In the genomic region with DNA sequence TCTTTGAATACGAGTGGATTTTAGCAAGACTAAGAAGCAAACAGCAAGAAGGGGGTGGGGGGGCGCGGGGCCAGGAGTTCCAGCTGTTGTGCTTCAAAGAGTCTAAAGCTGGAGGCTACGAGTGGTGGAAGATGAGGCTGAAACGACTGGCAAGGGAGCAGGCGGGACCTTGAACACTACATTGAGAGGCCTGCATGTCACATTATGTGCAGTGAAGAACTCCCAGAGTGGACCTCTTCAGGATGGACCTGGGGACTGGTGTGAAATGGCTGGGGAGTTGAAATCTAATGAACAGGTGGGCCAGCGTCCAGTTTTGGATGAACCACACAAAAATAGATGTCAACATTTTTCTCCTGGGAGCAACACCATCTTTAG, we compare ENCODE assay signal across 9 cellular contexts. TPM values are rescaled to one million over a fixed set of nuclear protein-coding genes. Genes with fewer than 3 reads are reported as not detected.
A peak's percentile ranks its signal among the peaks of the same experiment; 100 is the strongest.
DNase-seq lines count a peak whose midpoint lies in the region; ATAC-seq and TF ChIP-seq lines count a peak whose summit lies in the region.
"Had no signal": no experiment of that assay in that cellular context is flagged by ENCODE, and none has a peak within 500 bp of the region (broad histone marks: within the 10 kb centered on the region; RNA-seq: fewer than 3 reads in every experiment).

No MANE protein-coding gene starts in this region.

- no peak for ATAC-seq in activated CD8-positive, alpha-beta memory T cell treated with anti-CD3 and anti-CD28 coated beads, Interleukin-2, amount 10 ng/mL, durations not matched to agents 7 days and 5 days
- ATAC-seq in HG02840 (IDR thresholded peaks at IDR 0.05; ENCODE audit: low FRiP score, unreplicated experiment): no peak
- ATAC-seq in GM21619 (IDR thresholded peaks at IDR 0.05; ENCODE audit: unreplicated experiment): no peak

- H3K9me3 ChIP-seq in mesenchymal stem cell (ENCODE audit: control insufficient read depth, low read length): no peaks in the 10 kb centered on the region
- no peaks in the 10 kb centered on the region for H3K9me3 ChIP-seq in tibial artery

- no peak overlapping the region for H2BK5ac ChIP-seq in mesenchymal stem cell (ENCODE audit: low read depth, low read length, poor library complexity, severe bottlenecking)

- WGBS in mesenchymal stem cell: 89% methylated on average over 7 of the region's 7 CpGs

- H2BK120ac ChIP-seq in mesenchymal stem cell (ENCODE audit: low read depth, low read length): no peak overlapping the region

- peak overlapping the region in 1 of 2 experiments; percentile 46 for H3K4ac ChIP-seq in mesenchymal stem cell (ENCODE audit: low read depth in 1 of 2, low read length in 2 of 2)

- H2BK15ac ChIP-seq in mesenchymal stem cell (ENCODE audit: low read depth, poor library complexity, severe bottlenecking): no peak overlapping the region

- H3K4me3 ChIP-seq in mesenchymal stem cell (ENCODE audit: insufficient read depth in 1 of 2, low read depth in 1 of 2, low read length in 2 of 2): peak overlapping the region in 1 of 2 experiments; percentile 74
- H3K4me3 ChIP-seq in tibial artery: peak overlapping the region; percentile 65 to 75

- H4K8ac ChIP-seq in mesenchymal stem cell (ENCODE audit: low read length): peak overlapping the region; percentile 94

- peaks cover 40% of the 10 kb centered on the region for H3K4me1 Mint-ChIP-seq in activated CD8-positive, alpha-beta memory T cell treated with anti-CD3 and anti-CD28 coated beads, Interleukin-2, amount 10 ng/mL, durations not matched to agents 7 days and 5 days
- H3K4me1 Mint-ChIP-seq in activated naive CD8-positive, alpha-beta T cell (ENCODE audit: low read depth): peaks cover 49% of the 10 kb centered on the region

- no peaks in the 10 kb centered on the region for H3K27me3 ChIP-seq in mesenchymal stem cell (ENCODE audit: control insufficient read depth in 1 of 2, insufficient read depth in 1 of 2, low read length in 2 of 2)
- H3K27me3 ChIP-seq in tibial artery: no peaks in the 10 kb centered on the region

- H3K27me3 Mint-ChIP-seq in activated CD8-positive, alpha-beta memory T cell treated with anti-CD3 and anti-CD28 coated beads, Interleukin-2, amount 10 ng/mL, durations not matched to agents 7 days and 5 days: no peaks in the 10 kb centered on the region
- H3K27me3 Mint-ChIP-seq in activated naive CD8-positive, alpha-beta T cell: no peaks in the 10 kb centered on the region

- no peak overlapping the region for H2AFZ ChIP-seq in mesenchymal stem cell (ENCODE audit: low read depth, low read length)

- H3K14ac ChIP-seq in mesenchymal stem cell (ENCODE audit: low read length in 2 of 2): no peak overlapping the region

- TF ChIP-seq CTCF in tibial artery (IDR thresholded peaks at IDR 0.05): no peak

- H3K18ac ChIP-seq in mesenchymal stem cell (ENCODE audit: low read depth in 1 of 2, low read length in 2 of 2): no peak overlapping the region

- no peak overlapping the region for H2AK5ac ChIP-seq in mesenchymal stem cell (ENCODE audit: low read length, severe bottlenecking)

- H3K4me1 ChIP-seq in mesenchymal stem cell (ENCODE audit: control insufficient read depth, insufficient read depth, low read depth, low read length) (peaks cover 16% of the 10 kb centered on the region), tibial artery (peaks cover 0 to 34% (median 14%) of the 10 kb centered on the region in 4 donors)

- peak overlapping the region; percentile 90 for H3K27ac Mint-ChIP-seq in activated CD8-positive, alpha-beta memory T cell treated with anti-CD3 and anti-CD28 coated beads, Interleukin-2, amount 10 ng/mL, durations not matched to agents 7 days and 5 days
- peak overlapping the region; percentile 97 for H3K27ac Mint-ChIP-seq in activated naive CD8-positive, alpha-beta T cell

- H3K9ac ChIP-seq in mesenchymal stem cell (ENCODE audit: low read length): peak overlapping the region; percentile 88

- no peak overlapping the region for H3K27ac ChIP-seq in mesenchymal stem cell (ENCODE audit: low read length, poor library complexity, severe bottlenecking)
- H3K27ac ChIP-seq in tibial artery: peak overlapping the region; percentile 84 to 91

- peaks cover 5% of the 10 kb centered on the region for H3K79me1 ChIP-seq in mesenchymal stem cell (replicated peaks; ENCODE audit: low read length, poor library complexity, severe bottlenecking)

- H3K36me3 Mint-ChIP-seq in activated CD8-positive, alpha-beta memory T cell treated with anti-CD3 and anti-CD28 coated beads, Interleukin-2, amount 10 ng/mL, durations not matched to agents 7 days and 5 days: peaks cover 3% of the 10 kb centered on the region
- H3K36me3 Mint-ChIP-seq in activated naive CD8-positive, alpha-beta T cell: peaks cover 6% of the 10 kb centered on the region

- H3K36me3 ChIP-seq in mesenchymal stem cell (ENCODE audit: control insufficient read depth in 1 of 2, insufficient read depth in 2 of 2, low read depth in 1 of 2, low read length in 2 of 2) (peaks cover 15 to 19% of the 10 kb centered on the region in 2 experiments), tibial artery (peaks cover 16 to 27% (median 18%) of the 10 kb centered on the region in 3 donors)

- no peak overlapping the region for H2BK12ac ChIP-seq in mesenchymal stem cell (ENCODE audit: low read length in 2 of 2)

- H3K4me2 ChIP-seq in mesenchymal stem cell (ENCODE audit: low read length, poor library complexity, severe bottlenecking): no peak overlapping the region

- DNase-seq in activated CD8-positive, alpha-beta memory T cell treated with anti-CD3 and anti-CD28 coated beads, Interleukin-2, amount 10 ng/mL, durations not matched to agents 7 days and 5 days: no peak
- DNase-seq in activated CD8-positive, alpha-beta memory T cell treated with anti-CD3 and anti-CD28 coated beads, Interleukin-2, amount 50 U/mL, for 4 hours: no peak
- DNase-seq in mesenchymal stem cell (no peak), tibial artery (no peak), NCI-H1105 (lab: John Stamatoyannopoulos, UW) (no peak)

- H3K23ac ChIP-seq in mesenchymal stem cell (ENCODE audit: low read length in 2 of 2): no peak overlapping the region

- no peaks in the 10 kb centered on the region for H3K9me3 Mint-ChIP-seq in activated CD8-positive, alpha-beta memory T cell treated with anti-CD3 and anti-CD28 coated beads, Interleukin-2, amount 10 ng/mL, durations not matched to agents 7 days and 5 days (ENCODE audit: low read depth)
- no peaks in the 10 kb centered on the region for H3K9me3 Mint-ChIP-seq in activated naive CD8-positive, alpha-beta T cell (ENCODE audit: low read depth)

- intact Hi-C loops in tibial artery (cut with DNase I; ENCODE audit: low total_unique reads): no loop called here

- H4K91ac ChIP-seq in mesenchymal stem cell (ENCODE audit: low read length): no peak overlapping the region

- CTCF ChIA-PET in activated CD8-positive, alpha-beta memory T cell treated with anti-CD3 and anti-CD28 coated beads, Interleukin-2, amount 10 ng/mL, durations not matched to agents 7 days and 5 days (lab: Charles Lee): interaction anchor here (1.0 kb wide), 1 partner anchor 39 kb away, joined by 4 read pairs; no protein-coding TSS in a partner anchor

- peak overlapping the region; percentile 79 for H3K4me3 Mint-ChIP-seq in activated CD8-positive, alpha-beta memory T cell treated with anti-CD3 and anti-CD28 coated beads, Interleukin-2, amount 10 ng/mL, durations not matched to agents 7 days and 5 days
- H3K4me3 Mint-ChIP-seq in activated naive CD8-positive, alpha-beta T cell: peak overlapping the region; percentile 93

RNA-seq across cellular contexts. Expression of gene GPX7, which starts 1.1 kb away (rescaled TPM):
- 10 to 100 TPM; 14.4 to 15.3 TPM for total RNA-seq in activated CD8-positive, alpha-beta memory T cell treated with anti-CD3 and anti-CD28 coated beads, Interleukin-2, amount 10 ng/mL, durations not matched to agents 7 days and 5 days
- polyA plus RNA-seq in mesenchymal stem cell (2013, experiment 1 of 2): 35.3 TPM
- 36.1 TPM for polyA plus RNA-seq in mesenchymal stem cell (2013, experiment 2 of 2)

RNA-seq across cellular contexts. Expression of gene SHISAL2A, which starts 29.7 kb away (rescaled TPM):
- 10 to 100 TPM in 1 of 2 experiments, 1 to 10 TPM in 1; 5.7 to 11.0 TPM for total RNA-seq in activated CD8-positive, alpha-beta memory T cell treated with anti-CD3 and anti-CD28 coated beads, Interleukin-2, amount 10 ng/mL, durations not matched to agents 7 days and 5 days
- not detected for polyA plus RNA-seq in mesenchymal stem cell (2013, experiment 1 of 2)
- polyA plus RNA-seq in mesenchymal stem cell (2013, experiment 2 of 2): not detected
- total RNA-seq: NCI-H460 had no signal

RNA-seq across cellular contexts. Expression of gene TUT4, which starts 50.4 kb away (rescaled TPM):
- 10 to 100 TPM; 60.4 to 76.5 TPM for total RNA-seq in activated CD8-positive, alpha-beta memory T cell treated with anti-CD3 and anti-CD28 coated beads, Interleukin-2, amount 10 ng/mL, durations not matched to agents 7 days and 5 days
- polyA plus RNA-seq in mesenchymal stem cell (2013, experiment 1 of 2): 17.9 TPM
- polyA plus RNA-seq in mesenchymal stem cell (2013, experiment 2 of 2): 18.2 TPM
